In genomic region chr1:168543840-168544498, GRCh38 we compare ENCODE assay signal across 17 cellular contexts. TPM values are rescaled to one million over a fixed set of nuclear protein-coding genes. Genes with fewer than 3 reads are reported as not detected.
"Had no signal": no experiment of that assay in that cellular context is flagged by ENCODE, and none has a peak within 500 bp of the region (broad histone marks: within the 10 kb centered on the region; RNA-seq: fewer than 3 reads in every experiment).

A gene with protein sequence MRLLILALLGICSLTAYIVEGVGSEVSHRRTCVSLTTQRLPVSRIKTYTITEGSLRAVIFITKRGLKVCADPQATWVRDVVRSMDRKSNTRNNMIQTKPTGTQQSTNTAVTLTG (minus strand): TSS chr1:168543997. CDS start chr1:168543964, 33 bp downstream.

RNA-seq across cellular contexts. Expression of the gene that starts here (rescaled TPM):
- total RNA-seq: activated T-helper 17 cell treated with anti-CD3 and anti-CD28 coated beads, Interleukin-2, amount 50 U/mL, for 72 hours; astrocyte; cardiac septum; chondrocyte; endothelial cell of umbilical vein; fibroblast of lung; fibroblast of villous mesenchyme; hepatocyte; left ventricle myocardium superior; lung microvascular endothelial cell; pulmonary artery endothelial cell; right atrium auricular region; smooth muscle cell; thoracic aorta; uterus had no signal
- polyA plus RNA-seq: endothelial cell of umbilical vein, esophagus, fibroblast of lung, hepatocyte, keratinocyte, smooth muscle cell had no signal
